9 cellular contexts compared by ENCODE assay signal in the genomic region with DNA sequence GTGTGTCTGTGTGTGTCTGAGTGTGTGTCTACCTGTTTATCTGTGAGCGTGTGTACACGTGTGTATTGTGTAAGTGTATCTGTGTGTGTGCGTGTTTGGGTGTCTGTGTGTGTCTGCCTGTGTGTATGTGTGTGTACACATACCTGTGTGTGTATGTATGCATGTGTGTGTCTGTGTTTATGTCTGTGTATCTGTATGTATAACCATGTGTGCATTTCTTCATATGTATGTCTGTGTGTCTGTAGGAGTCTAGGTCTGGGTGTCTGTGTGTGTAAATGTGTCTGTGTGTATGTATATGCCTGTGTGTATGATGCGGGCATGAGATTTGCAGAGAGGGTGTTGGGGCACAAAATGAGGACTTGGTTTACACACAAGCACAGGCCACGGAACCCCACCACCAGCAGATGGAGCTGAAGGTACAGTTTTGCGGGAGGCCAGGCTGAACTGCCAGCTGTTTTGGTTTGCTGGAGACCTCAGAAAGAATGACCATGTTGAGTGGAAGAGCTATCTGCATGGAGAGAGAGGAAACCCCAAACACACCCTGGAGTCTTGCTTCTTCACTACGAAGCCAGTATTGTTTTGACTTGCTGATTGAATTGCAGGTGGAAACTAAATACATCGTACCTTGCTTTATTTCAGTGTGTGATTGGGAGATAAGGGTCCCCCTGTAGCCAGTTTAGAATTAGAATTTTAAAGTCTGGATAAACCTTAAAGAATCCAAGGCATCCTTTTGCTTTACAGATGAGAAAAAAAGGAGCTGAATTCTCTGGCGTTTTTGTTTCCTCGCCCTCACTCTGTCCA.
DNase-seq lines count a peak whose midpoint lies in the region; ATAC-seq and TF ChIP-seq lines count a peak whose summit lies in the region.
"Had no signal": no experiment of that assay in that cellular context is flagged by ENCODE, and none has a peak within 500 bp of the region (broad histone marks: within the 10 kb centered on the region; RNA-seq: fewer than 3 reads in every experiment).

No MANE protein-coding gene starts in this region.

- BruUV-seq in A673 (replicated peaks; lab: Mats Ljungman, UMichigan): no TSS peak

- POLR2A ChIA-PET in A673 (lab: Charles Lee; ENCODE audit: low non-redundant PET): no interaction called here

- CTCF ChIA-PET in A673 (lab: Charles Lee): interaction anchor here (0.6 to 2.0 kb wide), 3 partner anchors 9 to 259 kb away, joined by 4 to 16 read pairs (median 14); no protein-coding TSS in a partner anchor

- H3K36me3 ChIP-seq in A673 (ENCODE audit: insufficient read depth, low read length, poor library complexity, severe bottlenecking): no peaks in the 10 kb centered on the region
- H3K36me3 ChIP-seq in effector memory CD4-positive, alpha-beta T cell (ENCODE audit: control insufficient read depth, insufficient read depth, low read length): no peaks in the 10 kb centered on the region
- H3K36me3 ChIP-seq: HAP-1 had no signal

- H3K27ac ChIP-seq in A673 (ENCODE audit: low read depth, low read length, poor library complexity, severe bottlenecking) (peak overlapping the region; percentile 43), substantia nigra (ENCODE audit: low read depth, low read length, poor library complexity, severe bottlenecking) (no peak overlapping the region)
- no peak overlapping the region for H3K27ac ChIP-seq in effector memory CD4-positive, alpha-beta T cell (ENCODE audit: insufficient read depth, low read length, poor library complexity, severe bottlenecking)

- H3K4me1 ChIP-seq in A673 (ENCODE audit: insufficient read depth, low read length, poor library complexity, severe bottlenecking): peaks cover 35% of the 10 kb centered on the region
- no peaks in the 10 kb centered on the region for H3K4me1 ChIP-seq in effector memory CD4-positive, alpha-beta T cell (ENCODE audit: control insufficient read depth, insufficient read depth, low read length, poor library complexity, severe bottlenecking)
- H3K4me1 ChIP-seq: HAP-1 had no signal

- peak; percentile 65 for ATAC-seq in HG03095 (IDR thresholded peaks at IDR 0.05; ENCODE audit: unreplicated experiment)

- intact Hi-C loops in A673 (cut with micrococcal nuclease; ENCODE audit: unreplicated experiment): loop anchor here (1.0 to 5.0 kb wide), 4 partner anchors 45 to 259 kb away; no protein-coding TSS in a partner anchor

- no peaks in the 10 kb centered on the region for H3K27me3 ChIP-seq in A673 (replicated peaks; ENCODE audit: insufficient read depth, low read depth, low read length, poor library complexity)
- no peaks in the 10 kb centered on the region for H3K27me3 ChIP-seq in effector memory CD4-positive, alpha-beta T cell (replicated peaks; ENCODE audit: control insufficient read depth, insufficient read depth, low read length, poor library complexity, severe bottlenecking)

- H3K4me3 ChIP-seq in A673 (ENCODE audit: low read depth, low read length, poor library complexity, severe bottlenecking): no peak overlapping the region
- no peak overlapping the region for H3K4me3 ChIP-seq in GM12865 (ENCODE audit: low read depth, low read length)
- H3K4me3 ChIP-seq in effector memory CD4-positive, alpha-beta T cell (ENCODE audit: insufficient read depth, low read depth, low read length, poor library complexity, severe bottlenecking): no peak overlapping the region
- H3K4me3 ChIP-seq: HAP-1 had no signal

- peaks cover under 1% of the 10 kb centered on the region for H3K9me3 ChIP-seq in A673 (ENCODE audit: low read depth, low read length, poor library complexity, severe bottlenecking)
- H3K9me3 ChIP-seq in effector memory CD4-positive, alpha-beta T cell (ENCODE audit: control insufficient read depth, low read length): no peaks in the 10 kb centered on the region
- H3K9me3 ChIP-seq: HAP-1 had no signal

- DNase-seq in A673 (ENCODE audit: low spot score) (peak; percentile 91), GM12865 (ENCODE audit: low read depth) (peak; percentile 81), NCI-H526 treated with DMSO at 0.1 percent for 48 hours (lab: John Stamatoyannopoulos, UW) (peak; percentile 55), brain pericyte (ENCODE audit: low read depth, low spot score) (peak; percentile 69), inferior parietal cortex (ENCODE audit: extremely low spot score) (peak; percentile 88), substantia nigra (lab: John Stamatoyannopoulos, UW) (peak in 47 of 49 donors; percentile 4 to 80 (median 57))
- DNase-seq in effector memory CD4-positive, alpha-beta T cell: no peak

- TF ChIP-seq CTCF in A673 (conservative IDR thresholded peaks at IDR 0.05; ENCODE audit: low read depth, low read length): peak; percentile 91
- TF ChIP-seq CTCF in GM12865 (IDR thresholded peaks at IDR 0.05; ENCODE audit: insufficient read depth, low read depth, low read length, missing control alignments): peak; percentile 89

Comparison
In these comparisons a context has a peak if more than half of its experiments do, and no peak if none do; other contexts are left out.
1. DNase-seq: peak in A673 (single experiment), GM12865 (single experiment), NCI-H526 treated with DMSO at 0.1 percent for 48 hours (single experiment), brain pericyte (single experiment), inferior parietal cortex (single experiment) and substantia nigra (47 of 49); none in effector memory CD4-positive, alpha-beta T cell (0 of 3).